ENCODE assay signal across 1 cellular context in the genomic region with DNA sequence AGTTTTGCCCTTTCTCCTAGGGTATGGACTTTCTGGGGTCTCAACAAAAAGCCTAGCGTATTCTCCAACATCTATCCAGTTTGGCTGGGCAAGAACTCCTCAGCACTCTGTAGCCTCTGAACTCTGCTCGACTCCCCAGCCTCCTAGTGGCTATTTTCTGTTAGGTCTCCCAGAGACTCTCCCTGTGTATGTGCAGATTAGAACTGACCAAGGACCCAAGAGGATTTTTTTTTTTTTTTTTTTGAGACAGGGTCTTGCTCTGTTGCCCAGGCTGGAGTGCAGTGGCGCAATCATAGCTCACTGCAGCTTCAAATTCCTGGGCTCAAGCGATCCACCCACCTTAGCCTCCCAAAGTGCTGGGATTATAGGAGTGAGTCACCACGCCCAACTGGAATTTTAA.
TF ChIP-seq lines count a peak whose summit lies in the region.

No MANE protein-coding gene starts in this region.

TF ChIP-seq in WTC11, 78 proteins besides CTCF, POLR2A, EP300 and RAD21:
- peak; percentile 75; the same call in 1 of the 2 replicates for TF ChIP-seq ZNF121 (CRISPR knock-in tag; IDR thresholded peaks at IDR 0.05)
TF ChIP-seq in WTC11: peak in this region for 1; not testable (repeated sequence) for 77.
